Comparison of ENCODE assay signal across 17 cellular contexts in the genomic region with DNA sequence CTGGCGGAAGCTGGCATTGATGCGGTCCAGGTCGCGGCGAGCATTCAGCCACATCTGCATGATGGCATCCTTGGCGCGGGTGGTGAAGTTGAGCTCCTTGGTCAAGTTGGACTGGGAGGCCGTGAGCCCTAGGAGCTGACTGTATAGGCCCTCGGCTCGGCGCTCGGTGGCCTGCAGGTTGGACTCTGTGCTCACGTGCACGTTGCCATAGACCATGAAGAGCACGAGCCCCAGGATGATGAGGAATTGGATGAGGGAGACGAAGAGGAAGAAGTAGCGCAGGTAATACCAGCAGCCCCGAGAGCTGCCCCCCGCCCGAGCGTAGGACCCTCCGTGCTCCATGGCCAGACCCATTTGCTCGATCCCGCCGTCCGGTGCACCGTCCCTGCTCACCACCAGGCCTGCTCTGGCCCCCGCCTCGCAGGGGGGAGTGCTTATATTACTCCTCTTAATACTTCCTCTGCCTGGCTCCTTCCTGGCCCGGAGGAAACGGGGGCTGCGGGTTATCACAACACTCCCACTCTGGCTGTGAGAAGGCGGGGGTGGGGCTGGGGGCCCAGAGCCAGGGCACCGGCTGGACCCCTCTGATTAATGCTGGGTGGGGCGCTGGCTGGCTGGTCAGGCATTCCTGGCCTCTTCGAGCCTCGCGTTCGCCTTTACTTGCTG. TPM values are rescaled to one million over a fixed set of nuclear protein-coding genes. Genes with fewer than 3 reads are reported as not detected.
DNase-seq lines count a peak whose midpoint lies in the region; ATAC-seq and TF ChIP-seq lines count a peak whose summit lies in the region.
"Had no signal": no experiment of that assay in that cellular context is flagged by ENCODE, and none has a peak within 500 bp of the region (broad histone marks: within the 10 kb centered on the region; RNA-seq: fewer than 3 reads in every experiment).

A gene with protein sequence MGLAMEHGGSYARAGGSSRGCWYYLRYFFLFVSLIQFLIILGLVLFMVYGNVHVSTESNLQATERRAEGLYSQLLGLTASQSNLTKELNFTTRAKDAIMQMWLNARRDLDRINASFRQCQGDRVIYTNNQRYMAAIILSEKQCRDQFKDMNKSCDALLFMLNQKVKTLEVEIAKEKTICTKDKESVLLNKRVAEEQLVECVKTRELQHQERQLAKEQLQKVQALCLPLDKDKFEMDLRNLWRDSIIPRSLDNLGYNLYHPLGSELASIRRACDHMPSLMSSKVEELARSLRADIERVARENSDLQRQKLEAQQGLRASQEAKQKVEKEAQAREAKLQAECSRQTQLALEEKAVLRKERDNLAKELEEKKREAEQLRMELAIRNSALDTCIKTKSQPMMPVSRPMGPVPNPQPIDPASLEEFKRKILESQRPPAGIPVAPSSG (minus strand): TSS at position 408 of the 666 bp plus-strand sequence. CDS start 54 bp downstream, at position 354.

- no peak within 1 kb of the TSS for H3K4me3 ChIP-seq in GM12864 (ENCODE audit: low read depth, low read length)
- H3K4me3 ChIP-seq in coronary artery: peak within 1 kb of the TSS; percentile 50
- peak within 1 kb of the TSS in 3 of 4 donors; percentile 9 to 21 (median 14) for H3K4me3 ChIP-seq in sigmoid colon

- H3K4me1 Mint-ChIP-seq in activated T-helper 2 cell treated with anti-CD3 and anti-CD28 coated beads, Interferon-gamma antibody, Interleukin-2, Interleukin-4, amounts not matched to agents 10 μg/mL and 5 μg/mL and 100 μg/mL, durations not matched to agents 14 hours and 24 hours and 36 hours (ENCODE audit: low read depth): no peaks in the 10 kb centered on the region

- no peak within 1 kb of the TSS for H3K27ac Mint-ChIP-seq in activated T-helper 2 cell treated with anti-CD3 and anti-CD28 coated beads, Interferon-gamma antibody, Interleukin-2, Interleukin-4, amounts not matched to agents 10 μg/mL and 5 μg/mL and 100 μg/mL, durations not matched to agents 14 hours and 24 hours and 36 hours
- H3K27ac Mint-ChIP-seq: activated naive CD8-positive, alpha-beta T cell treated with anti-CD3 and anti-CD28 coated beads, Interleukin-2, amount 50 U/mL, for 24 hours; endodermal cell; natural killer cell had no signal

- H3K4me3 Mint-ChIP-seq in activated T-helper 2 cell treated with anti-CD3 and anti-CD28 coated beads, Interferon-gamma antibody, Interleukin-2, Interleukin-4, amounts not matched to agents 10 μg/mL and 5 μg/mL and 100 μg/mL, durations not matched to agents 14 hours and 24 hours and 36 hours (ENCODE audit: low read depth): no peak within 1 kb of the TSS
- H3K4me3 Mint-ChIP-seq: activated naive CD8-positive, alpha-beta T cell treated with anti-CD3 and anti-CD28 coated beads, Interleukin-2, amount 50 U/mL, for 24 hours; endodermal cell; natural killer cell; stimulated activated naive CD8-positive, alpha-beta T cell treated with anti-CD3 and anti-CD28 coated beads, Interleukin-15, amount 100 ng/mL, for 72 hours had no signal

- H3K9me3 ChIP-seq in sigmoid colon: no peaks in the 10 kb centered on the region

- H3K36me3 Mint-ChIP-seq in activated T-helper 2 cell treated with anti-CD3 and anti-CD28 coated beads, Interferon-gamma antibody, Interleukin-2, Interleukin-4, amounts not matched to agents 10 μg/mL and 5 μg/mL and 100 μg/mL, durations not matched to agents 14 hours and 24 hours and 36 hours (ENCODE audit: low read depth): peaks cover 4% of the 10 kb centered on the region
- H3K36me3 Mint-ChIP-seq: natural killer cell had no signal

- DNase-seq in GM12864 (ENCODE audit: low read depth): no peak
- DNase-seq in coronary artery (ENCODE audit: low spot score): no peak
- no peak for DNase-seq in left lobe of liver (ENCODE audit: low spot score)
- no peak for DNase-seq in sigmoid colon
- no peak for DNase-seq in NK-92 treated with Interleukin-12 subunit alpha and Interleukin-12 subunit beta, amount 100 ng/mL, for 24 hours (lab: John Stamatoyannopoulos, UW)
- no peak for DNase-seq in occipital lobe (lab: John Stamatoyannopoulos, UW)
- DNase-seq in activated T-helper 2 cell treated with anti-CD3 and anti-CD28 coated beads, Interferon-gamma antibody, Interleukin-2, Interleukin-4, amounts not matched to agents 10 μg/mL and 5 μg/mL and 100 μg/mL, durations not matched to agents 14 hours and 24 hours and 36 hours (ENCODE audit: low spot score): no peak
- no peak for DNase-seq in SHP77 treated with DMSO at 0.1 percent for 48 hours (lab: John Stamatoyannopoulos, UW)
- DNase-seq: ACHN; activated naive CD8-positive, alpha-beta T cell treated with anti-CD3 and anti-CD28 coated beads, Interleukin-2, amount 50 U/mL, for 24 hours; DMS153; endodermal cell; natural killer cell; stimulated activated CD4-positive, alpha-beta T cell treated with anti-CD3 and anti-CD28 coated beads, Interleukin-2, amount 100 ng/mL, for 24 hours; stimulated activated naive CD8-positive, alpha-beta T cell treated with anti-CD3 and anti-CD28 coated beads, Interleukin-15, amount 100 ng/mL, for 72 hours; T-helper 2 cell had no signal

- H3K27me3 ChIP-seq in sigmoid colon: no peaks in the 10 kb centered on the region

- H3K9me3 Mint-ChIP-seq in activated T-helper 2 cell treated with anti-CD3 and anti-CD28 coated beads, Interferon-gamma antibody, Interleukin-2, Interleukin-4, amounts not matched to agents 10 μg/mL and 5 μg/mL and 100 μg/mL, durations not matched to agents 14 hours and 24 hours and 36 hours: peaks cover 4% of the 10 kb centered on the region
- H3K9me3 Mint-ChIP-seq: activated naive CD8-positive, alpha-beta T cell treated with anti-CD3 and anti-CD28 coated beads, Interleukin-2, amount 50 U/mL, for 24 hours; natural killer cell; stimulated activated naive CD8-positive, alpha-beta T cell treated with anti-CD3 and anti-CD28 coated beads, Interleukin-15, amount 100 ng/mL, for 72 hours had no signal

- no peak for TF ChIP-seq EP300 in sigmoid colon (IDR thresholded peaks at IDR 0.05)

- TF ChIP-seq POLR2A in sigmoid colon (IDR thresholded peaks at IDR 0.05): no peak

- WGBS in sigmoid colon, 2 donors: 51 to 64% methylated on average over 39 of the region's 39 CpGs

- peak; percentile 66 for ATAC-seq in left lobe of liver
- ATAC-seq: activated naive CD8-positive, alpha-beta T cell treated with anti-CD3 and anti-CD28 coated beads, Interleukin-2, amount 50 U/mL, for 24 hours; natural killer cell; stimulated activated naive CD8-positive, alpha-beta T cell treated with anti-CD3 and anti-CD28 coated beads, Interleukin-15, amount 100 ng/mL, for 72 hours had no signal

- no peaks in the 10 kb centered on the region for H3K4me1 ChIP-seq in sigmoid colon

- H3K36me3 ChIP-seq in sigmoid colon: no peaks in the 10 kb centered on the region

- intact Hi-C loops in sigmoid colon (cut with DNase I): no loop called here
- intact Hi-C loops in activated T-helper 2 cell treated with anti-CD3 and anti-CD28 coated beads, Interferon-gamma antibody, Interleukin-2, Interleukin-4, amounts not matched to agents 10 μg/mL and 5 μg/mL and 100 μg/mL, durations not matched to agents 14 hours and 24 hours and 36 hours (cut with micrococcal nuclease): no loop called here

- peaks cover 5% of the 10 kb centered on the region for H3K27me3 Mint-ChIP-seq in activated T-helper 2 cell treated with anti-CD3 and anti-CD28 coated beads, Interferon-gamma antibody, Interleukin-2, Interleukin-4, amounts not matched to agents 10 μg/mL and 5 μg/mL and 100 μg/mL, durations not matched to agents 14 hours and 24 hours and 36 hours (ENCODE audit: low read depth)

- H3K27ac ChIP-seq in coronary artery: peak within 1 kb of the TSS in 1 of 2 donors; percentile 16
- peak within 1 kb of the TSS in 2 of 4 donors; percentile 3 to 5 for H3K27ac ChIP-seq in sigmoid colon
- H3K27ac ChIP-seq: KMS-11 had no signal

- TF ChIP-seq CTCF in GM12864 (IDR thresholded peaks at IDR 0.05; ENCODE audit: low read depth, low read length, missing control alignments): peak; percentile 1
- no peak for TF ChIP-seq CTCF in coronary artery (IDR thresholded peaks at IDR 0.05)
- TF ChIP-seq CTCF in sigmoid colon (IDR thresholded peaks at IDR 0.05): no peak

RNA-seq across cellular contexts. Expression of the gene that starts here (rescaled TPM):
- total RNA-seq in left lobe of liver (4.6 TPM), sigmoid colon (10 to 100 TPM; 10.5 to 34.6 (median 19.7) TPM), occipital lobe (0.94 TPM)
- polyA plus RNA-seq in sigmoid colon: 10 to 100 TPM in 2 of 3 donors, 1 to 10 TPM in 1; 3.0 to 54.7 (median 13.2) TPM
- not detected in 2 replicates for total RNA-seq in activated T-helper 2 cell treated with anti-CD3 and anti-CD28 coated beads, Interferon-gamma antibody, Interleukin-2, Interleukin-4, amounts not matched to agents 10 μg/mL and 5 μg/mL and 100 μg/mL, durations not matched to agents 14 hours and 24 hours and 36 hours
